ENCODE assay signal across 8 cellular contexts in the genomic region with DNA sequence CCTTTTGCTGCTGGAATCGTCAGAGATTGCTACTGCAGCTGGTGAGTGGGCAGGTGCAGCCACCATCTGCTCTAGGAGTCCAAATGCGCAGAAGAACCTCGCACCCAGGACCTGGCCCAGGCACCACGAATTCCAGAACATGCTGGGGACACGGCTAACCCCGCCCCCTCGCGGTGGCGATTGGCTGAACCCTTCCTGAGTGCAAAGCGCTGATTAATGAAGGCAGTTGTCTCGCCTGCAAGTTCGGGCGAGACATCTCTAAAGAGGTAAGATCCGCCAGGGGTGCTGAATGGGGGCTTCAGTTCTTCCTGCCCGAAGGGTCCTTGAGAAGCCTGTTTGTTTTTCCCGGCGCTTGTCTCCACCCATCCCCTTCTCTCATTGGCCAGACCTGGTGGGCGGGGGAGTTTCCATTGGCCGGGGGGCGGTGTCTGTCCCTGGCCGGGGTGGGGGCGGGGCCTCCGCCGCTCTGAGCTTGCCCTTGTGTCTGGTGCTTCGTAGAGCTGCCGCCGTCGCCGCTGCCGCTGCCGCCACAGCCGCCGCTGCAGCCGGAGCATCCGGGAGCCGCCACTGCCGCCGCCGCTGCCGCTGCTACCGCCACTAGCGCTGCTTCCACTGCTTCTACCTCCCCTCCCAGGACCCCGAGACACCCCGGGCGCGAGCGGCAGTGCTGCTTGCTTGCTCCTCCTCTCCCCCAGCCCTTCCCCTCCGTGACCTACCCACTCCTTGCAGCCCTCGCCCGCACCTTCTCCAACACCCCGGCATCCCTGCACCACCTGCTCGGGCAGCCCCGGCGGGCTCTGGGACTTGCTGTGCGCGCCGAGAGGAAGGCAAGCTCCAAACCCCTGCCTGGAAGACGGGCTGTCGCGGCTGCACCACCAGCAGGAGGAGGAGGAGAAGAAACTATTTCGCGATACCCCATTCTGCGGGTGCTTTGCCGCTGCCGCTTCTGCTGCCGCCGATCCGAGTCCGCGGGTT. TPM values are rescaled to one million over a fixed set of nuclear protein-coding genes. Genes with fewer than 3 reads are reported as not detected.
DNase-seq lines count a peak whose midpoint lies in the region; ATAC-seq and TF ChIP-seq lines count a peak whose summit lies in the region.

A gene (plus strand): TSS at position 495 of the 975 bp plus-strand sequence.

- 1% methylated on average over 42 of the region's 70 CpGs for WGBS in suprapubic skin

- TF ChIP-seq EP300 in suprapubic skin (IDR thresholded peaks at IDR 0.05), result no peak

- H3K9me3 ChIP-seq in suprapubic skin, result no peaks in the 10 kb centered on the region

- DNase-seq in DMS53 treated with DMSO at 0.1 percent for 48 hours (lab: John Stamatoyannopoulos, UW; ENCODE audit: unreplicated experiment), result peak; percentile 31
- peak; percentile 84 for DNase-seq in Kasumi-1 (lab: John Stamatoyannopoulos, UW)
- peak; percentile 79 for DNase-seq in SKM-1 treated with dmso at 0.1 percent for 144 hours (lab: John Stamatoyannopoulos, UW; ENCODE audit: unreplicated experiment)
- peak; percentile 42 for DNase-seq in activated naive CD8-positive, alpha-beta T cell treated with anti-CD3 and anti-CD28 coated beads, Interleukin-2, amount 50 U/mL, for 16 hours (ENCODE audit: low read depth, low spot score)
- DNase-seq in head of caudate nucleus, result peak; percentile 92 to 98 (median 96)
- peak; percentile 68 for DNase-seq in omental fat pad (ENCODE audit: low spot score)
- DNase-seq in suprapubic skin (ENCODE audit: low spot score in 2 of 2), result peak; percentile 92 to 93

- peak within 1 kb of the TSS; percentile 13 for H3K27ac ChIP-seq in suprapubic skin

- intact Hi-C loops in head of caudate nucleus (cut with DNase I), result loop anchor here (5.0 kb wide), 1 partner anchor 619 kb away; no protein-coding TSS in a partner anchor

- peak; percentile 94 for ATAC-seq in GM21786 (IDR thresholded peaks at IDR 0.05; ENCODE audit: unreplicated experiment)
- peak; percentile 97 for ATAC-seq in omental fat pad (ENCODE audit: low FRiP score)

- H3K27me3 ChIP-seq in suprapubic skin, result peaks cover 32% of the 10 kb centered on the region

- TF ChIP-seq POLR2A in suprapubic skin (IDR thresholded peaks at IDR 0.05), result no peak

- peaks cover 14% of the 10 kb centered on the region for H3K4me1 ChIP-seq in suprapubic skin

- no peak for TF ChIP-seq CTCF in omental fat pad (IDR thresholded peaks at IDR 0.05)
- peak in 1 of 2 donors; percentile 15 for TF ChIP-seq CTCF in suprapubic skin (IDR thresholded peaks at IDR 0.05)

- no peaks in the 10 kb centered on the region for H3K36me3 ChIP-seq in suprapubic skin

- peak within 1 kb of the TSS; percentile 64 for H3K4me3 ChIP-seq in suprapubic skin

RNA-seq across cellular contexts. Expression of the gene that starts here (rescaled TPM):
- total RNA-seq in omental fat pad (10 to 100 TPM in 1 of 4 donors, 1 to 10 TPM in 3; 1.7 to 34.7 (median 7.9) TPM), suprapubic skin (1 to 10 TPM in 3 of 4 donors, under 1 TPM in 1; 0.68 to 2.8 (median 1.4) TPM)

Comparison
In these comparisons a context has a peak if more than half of its experiments do, and no peak if none do; other contexts are left out.
1. Peak in every context shown above with its lines: DNase-seq, ATAC-seq, H3K4me3 ChIP-seq and H3K27ac ChIP-seq.
2. DNase-seq: peak in every context shown above with its lines; median percentile 96 in head of caudate nucleus; 92 in suprapubic skin; 84 in Kasumi-1; 79 in SKM-1 treated with dmso at 0.1 percent for 144 hours; 68 in omental fat pad; 42 in activated naive CD8-positive, alpha-beta T cell treated with anti-CD3 and anti-CD28 coated beads, Interleukin-2, amount 50 U/mL, for 16 hours; 31 in DMS53 treated with DMSO at 0.1 percent for 48 hours.